In genomic region chr1:248839168-248839555, GRCh38 we compare ENCODE assay signal across 8 cellular contexts. TPM values are rescaled to one million over a fixed set of nuclear protein-coding genes. Genes with fewer than 3 reads are reported as not detected.
DNase-seq lines count a peak whose midpoint lies in the region; ATAC-seq, FAIRE-seq and TF ChIP-seq lines count a peak whose summit lies in the region.

No MANE protein-coding gene starts in this region.

- intact Hi-C loops in cardiac septum (cut with DNase I) (no loop called here), K562 (cut with micrococcal nuclease) (no loop called here), lower lobe of right lung (cut with DNase I) (no loop called here)

- peak overlapping the region; percentile 88 to 96 for H3K9ac ChIP-seq in K562 (ENCODE audit: insufficient read depth in 1 of 2, low read depth in 2 of 2, low read length in 2 of 2)

- DNase-seq in cardiac muscle cell (ENCODE audit: low read depth in 1 of 2, low spot score in 1 of 2) (no peak), cardiac septum (ENCODE audit: low spot score) (no peak), K562 (ENCODE audit: extremely low read depth in 1 of 4, low spot score in 3 of 4) (no peak), lower lobe of right lung (no peak), upper lobe of left lung (no peak), amygdala (lab: John Stamatoyannopoulos, UW) (no peak), NCI-H1694 treated with DMSO at 0.1 percent for 48 hours (lab: John Stamatoyannopoulos, UW) (no peak)
- no peak for DNase-seq in activated CD4-positive, alpha-beta T cell treated with anti-CD3 and anti-CD28 coated beads for 48 hours

- WGBS in K562 (ENCODE audit: insufficient coverage, low coverage, missing lambda C conversion rate) = 0% methylated on average over 10 of the region's 10 CpGs
- 13 to 19% methylated on average over 10 of the region's 10 CpGs for WGBS in upper lobe of left lung, 2 donors

- TF ChIP-seq POLR2A in K562 (conservative IDR thresholded peaks at IDR 0.05) = no peak
- TF ChIP-seq POLR2A in upper lobe of left lung (IDR thresholded peaks at IDR 0.05) = no peak

- TF ChIP-seq CTCF in cardiac muscle cell (IDR thresholded peaks at IDR 0.05; ENCODE audit: low read depth, low read length) (no peak), K562 (IDR thresholded peaks at IDR 0.05 in 2 of 3, conservative IDR thresholded peaks at IDR 0.05 in 1 of 3; ENCODE audit: insufficient read depth in 2 of 3, low read depth in 1 of 3, low read length in 3 of 3) (no peak), lower lobe of right lung (IDR thresholded peaks at IDR 0.05) (no peak), upper lobe of left lung (IDR thresholded peaks at IDR 0.05) (no peak)

- CTCF ChIA-PET in K562 (lab: Yijun Ruan, JAX; ENCODE audit: low intra/inter-chr PET ratio) = interaction anchor here (1.0 kb wide), 1 partner anchor 19 kb away, joined by 3 read pairs; the partner anchor contains the start of gene ZNF692

- in situ Hi-C loops in K562 (cut with MboI) = no loop called here

- peak overlapping the region; percentile 99 for H3K4me2 ChIP-seq in K562 (ENCODE audit: insufficient read depth, low read length)

- H3K4me3 ChIP-seq in cardiac muscle cell = peak overlapping the region; percentile 89
- H3K4me3 ChIP-seq in K562 = peak overlapping the region; percentile 81
- H3K4me3 ChIP-seq in lower lobe of right lung = peak overlapping the region; percentile 83
- H3K4me3 ChIP-seq in upper lobe of left lung = peak overlapping the region; percentile 59 to 76 (median 74)

- H3K9me3 ChIP-seq in cardiac muscle cell (ENCODE audit: low read depth) (no peaks in the 10 kb centered on the region), K562 (replicated peaks; ENCODE audit: control insufficient read depth, insufficient read depth, low read depth, low read length) (no peaks in the 10 kb centered on the region), lower lobe of right lung (no peaks in the 10 kb centered on the region), upper lobe of left lung (no peaks in the 10 kb centered on the region)

- no peaks in the 10 kb centered on the region for H3K36me3 ChIP-seq in cardiac muscle cell
- peaks cover 23% of the 10 kb centered on the region; the same call in 2 of the 3 replicates for H3K36me3 ChIP-seq in K562 (ENCODE audit: control insufficient read depth, insufficient read depth, low read length)
- H3K36me3 ChIP-seq in lower lobe of right lung = peaks cover 6% of the 10 kb centered on the region
- H3K36me3 ChIP-seq in upper lobe of left lung = peaks cover 0 to under 1% (median 0%) of the 10 kb centered on the region in 4 donors

- no peak for ATAC-seq in K562
- ATAC-seq in lower lobe of right lung = no peak
- ATAC-seq in upper lobe of left lung (ENCODE audit: low FRiP score in 2 of 2) = no peak

- peak overlapping the region; percentile 93 for H2AFZ ChIP-seq in K562 (ENCODE audit: low read depth, low read length)

- TF ChIP-seq EP300 in K562 (IDR thresholded peaks at IDR 0.05; ENCODE audit: low read length) (no peak), upper lobe of left lung (IDR thresholded peaks at IDR 0.05) (no peak)

- no peak for TF ChIP-seq RAD21 in K562 (CRISPR knock-in tag; conservative IDR thresholded peaks at IDR 0.05 in 1 of 2, IDR thresholded peaks at IDR 0.05 in 1 of 2)

- H4K20me1 ChIP-seq in K562 (replicated peaks; ENCODE audit: control insufficient read depth, insufficient read depth, low read length) = no peaks in the 10 kb centered on the region

- BruUV-seq in K562 (replicated peaks; lab: Mats Ljungman, UMichigan) = no TSS peak

- H3K27ac ChIP-seq in cardiac muscle cell (peak overlapping the region; percentile 99), K562 (ENCODE audit: extremely low read depth, low read depth, low read length) (peak overlapping the region; percentile 92), lower lobe of right lung (peak overlapping the region; percentile 100), upper lobe of left lung (peak overlapping the region; percentile 99 to 100 (median 100))

- H3K27me3 ChIP-seq in cardiac muscle cell (no peaks in the 10 kb centered on the region), K562 (ENCODE audit: control insufficient read depth in 2 of 2, insufficient read depth in 2 of 2, low read length in 2 of 2) (no peaks in the 10 kb centered on the region), lower lobe of right lung (ENCODE audit: low read depth) (no peaks in the 10 kb centered on the region), upper lobe of left lung (no peaks in the 10 kb centered on the region)

- H3K79me2 ChIP-seq in K562 (ENCODE audit: control insufficient read depth, insufficient read depth, low read length) = peaks cover 64% of the 10 kb centered on the region

- FAIRE-seq in K562 (lab: Jason Lieb, UNC) = no peak

- H3K4me1 ChIP-seq in cardiac muscle cell (ENCODE audit: low read depth) = peaks cover 8% of the 10 kb centered on the region
- peaks cover 40 to 43% of the 10 kb centered on the region in 2 experiments for H3K4me1 ChIP-seq in K562 (replicated peaks in 1 of 2; ENCODE audit: control insufficient read depth in 2 of 2, insufficient read depth in 2 of 2, low read length in 2 of 2)
- peaks cover 46% of the 10 kb centered on the region for H3K4me1 ChIP-seq in lower lobe of right lung
- H3K4me1 ChIP-seq in upper lobe of left lung = peaks cover 27 to 48% (median 41%) of the 10 kb centered on the region in 4 donors

- POLR2A ChIA-PET in K562 (lab: Yijun Ruan, JAX) = interaction anchor here (0.9 to 6.1 kb wide), 5 partner anchors 11 to 34 kb away, joined by 3 to 78 read pairs (median 14); partner anchors contain the start of genes SH3BP5L and ZNF692

- no peaks in the 10 kb centered on the region for H3K9me1 ChIP-seq in K562 (ENCODE audit: control insufficient read depth, insufficient read depth, low read length)

RNA-seq across cellular contexts. Expression of gene ZNF672, which starts 1.1 kb away (rescaled TPM):
- total RNA-seq in cardiac muscle cell (66.3 and 72.5 TPM in 2 replicates), cardiac septum (40.7 TPM), K562 (2014; rRNA removed) (40.0 and 54.3 TPM in 2 replicates), K562 (2014; rRNA removed; fragmentation: Illumina TruSeq; extraction: Trizol) (11.9 and 12.3 TPM in 2 replicates), K562 (2015; rRNA removed; fragmentation: Illumina TruSeq; extraction: Trizol) (18.7 and 18.9 TPM in 2 replicates), K562 (2021) (57.9 and 61.2 TPM in 2 replicates), lower lobe of right lung (39.8 TPM), upper lobe of left lung (10 to 100 TPM; 32.5 to 47.7 (median 45.8) TPM)
- polyA plus RNA-seq in cardiac muscle cell (56.1 and 59.2 TPM in 2 replicates), K562 (2011; rRNA removed) (50.6 and 51.5 TPM in 2 replicates), K562 (2014; fragmentation: Illumina TruSeq; extraction: Trizol) (20.3 and 24.1 TPM in 2 replicates), K562 (2014; fragmentation: Nextera tagmentation; extraction: Ambion mirVana) (1 to 10 TPM; 1.9 to 3.1 TPM), K562 (2014; rRNA removed) (39.9 and 40.8 TPM in 2 replicates)
- total RNA-seq in K562 (2011; cell fraction: chromatin; rRNA removed; ENCODE audit: low replicate concordance) = 34.4 and 79.5 TPM in 2 replicates
- 65.9 and 72.4 TPM in 2 replicates for total RNA-seq in K562 (2011; cell fraction: nucleolus; rRNA removed)
- 48.4 and 53.1 TPM in 2 replicates for total RNA-seq in K562 (2011; cell fraction: nucleoplasm; rRNA removed)
- 71.7 and 126 TPM in 2 replicates for polyA plus RNA-seq in K562 (2011; cell fraction: cytosol; rRNA removed)
- 54.1 and 88.1 TPM in 2 replicates for polyA plus RNA-seq in K562 (2011; cell fraction: nucleus; rRNA removed)
- polyA plus RNA-seq in K562 (2012) = 32.4 and 38.9 TPM in 2 replicates
- 34.0 and 51.2 TPM in 2 replicates for polyA minus RNA-seq in K562 (2011; rRNA and poly(A)+ RNA removed)
- polyA minus RNA-seq in K562 (2011; cell fraction: cytosol; rRNA and poly(A)+ RNA removed) = 40.2 and 43.1 TPM in 2 replicates
- 39.4 and 43.4 TPM in 2 replicates for polyA minus RNA-seq in K562 (2011; cell fraction: nucleus; rRNA and poly(A)+ RNA removed)

RNA-seq across cellular contexts. Expression of gene SH3BP5L, which starts 13.4 kb away (rescaled TPM):
- 34.8 and 39.7 TPM in 2 replicates for total RNA-seq in cardiac muscle cell
- polyA plus RNA-seq in cardiac muscle cell = 11.0 and 14.1 TPM in 2 replicates
- 25.1 TPM for total RNA-seq in cardiac septum
- 51.2 and 69.6 TPM in 2 replicates for total RNA-seq in K562 (2011; cell fraction: chromatin; rRNA removed; ENCODE audit: low replicate concordance)
- 41.5 and 45.0 TPM in 2 replicates for total RNA-seq in K562 (2011; cell fraction: nucleolus; rRNA removed)
- total RNA-seq in K562 (2011; cell fraction: nucleoplasm; rRNA removed) = 64.2 and 69.8 TPM in 2 replicates
- total RNA-seq in K562 (2014; rRNA removed) = 22.0 and 22.5 TPM in 2 replicates
- total RNA-seq in K562 (2014; rRNA removed; fragmentation: Illumina TruSeq; extraction: Trizol) = 9.3 and 10.3 TPM in 2 replicates
- total RNA-seq in K562 (2015; rRNA removed; fragmentation: Illumina TruSeq; extraction: Trizol) = 15.4 and 15.8 TPM in 2 replicates
- 21.2 and 26.5 TPM in 2 replicates for total RNA-seq in K562 (2021)
- polyA plus RNA-seq in K562 (2011; rRNA removed) = 16.1 and 20.2 TPM in 2 replicates
- 23.0 and 29.3 TPM in 2 replicates for polyA plus RNA-seq in K562 (2011; cell fraction: cytosol; rRNA removed)
- 59.0 and 59.2 TPM in 2 replicates for polyA plus RNA-seq in K562 (2011; cell fraction: nucleus; rRNA removed)
- polyA plus RNA-seq in K562 (2012) = 15.5 and 18.3 TPM in 2 replicates
- polyA plus RNA-seq in K562 (2014; fragmentation: Illumina TruSeq; extraction: Trizol) = 15.7 and 20.2 TPM in 2 replicates
- polyA plus RNA-seq in K562 (2014; fragmentation: Nextera tagmentation; extraction: Ambion mirVana) = 1 to 10 TPM; 1.9 to 2.7 TPM
- polyA plus RNA-seq in K562 (2014; rRNA removed) = 18.8 and 20.7 TPM in 2 replicates
- 17.2 and 18.0 TPM in 2 replicates for polyA minus RNA-seq in K562 (2011; rRNA and poly(A)+ RNA removed)
- 9.8 and 10.9 TPM in 2 replicates for polyA minus RNA-seq in K562 (2011; cell fraction: cytosol; rRNA and poly(A)+ RNA removed)
- 22.5 and 28.8 TPM in 2 replicates for polyA minus RNA-seq in K562 (2011; cell fraction: nucleus; rRNA and poly(A)+ RNA removed)
- 25.0 TPM for total RNA-seq in lower lobe of right lung
- total RNA-seq in upper lobe of left lung = 10 to 100 TPM; 18.5 to 35.6 (median 22.5) TPM

RNA-seq across cellular contexts. Expression of gene ZNF692, which starts 19.7 kb away (rescaled TPM):
- total RNA-seq in cardiac muscle cell = 101 and 128 TPM in 2 replicates
- 98.9 and 109 TPM in 2 replicates for polyA plus RNA-seq in cardiac muscle cell
- 18.1 TPM for total RNA-seq in cardiac septum
- 236 and 421 TPM in 2 replicates for total RNA-seq in K562 (2011; cell fraction: chromatin; rRNA removed; ENCODE audit: low replicate concordance)
- 304 and 320 TPM in 2 replicates for total RNA-seq in K562 (2011; cell fraction: nucleolus; rRNA removed)
- 263 and 277 TPM in 2 replicates for total RNA-seq in K562 (2011; cell fraction: nucleoplasm; rRNA removed)
- 55.9 and 63.3 TPM in 2 replicates for total RNA-seq in K562 (2014; rRNA removed)
- 20.5 and 27.3 TPM in 2 replicates for total RNA-seq in K562 (2014; rRNA removed; fragmentation: Illumina TruSeq; extraction: Trizol)
- total RNA-seq in K562 (2015; rRNA removed; fragmentation: Illumina TruSeq; extraction: Trizol) = 40.1 and 43.3 TPM in 2 replicates
- 62.9 and 73.7 TPM in 2 replicates for total RNA-seq in K562 (2021)
- 84.9 and 129 TPM in 2 replicates for polyA plus RNA-seq in K562 (2011; rRNA removed)
- 100 and 109 TPM in 2 replicates for polyA plus RNA-seq in K562 (2011; cell fraction: cytosol; rRNA removed)
- 1,169 and 1,324 TPM in 2 replicates for polyA plus RNA-seq in K562 (2011; cell fraction: nucleus; rRNA removed)
- polyA plus RNA-seq in K562 (2012) = 58.7 and 101 TPM in 2 replicates
- 59.9 and 69.6 TPM in 2 replicates for polyA plus RNA-seq in K562 (2014; fragmentation: Illumina TruSeq; extraction: Trizol)
- 10 to 100 TPM in 1 of 2 experiments, 1 to 10 TPM in 1; 8.4 to 10.5 TPM for polyA plus RNA-seq in K562 (2014; fragmentation: Nextera tagmentation; extraction: Ambion mirVana)
- 141 and 143 TPM in 2 replicates for polyA plus RNA-seq in K562 (2014; rRNA removed)
- 26.6 and 29.0 TPM in 2 replicates for polyA minus RNA-seq in K562 (2011; rRNA and poly(A)+ RNA removed)
- polyA minus RNA-seq in K562 (2011; cell fraction: cytosol; rRNA and poly(A)+ RNA removed) = 9.8 and 20.9 TPM in 2 replicates
- polyA minus RNA-seq in K562 (2011; cell fraction: nucleus; rRNA and poly(A)+ RNA removed) = 114 and 127 TPM in 2 replicates
- 41.9 TPM for total RNA-seq in lower lobe of right lung
- total RNA-seq in upper lobe of left lung = 100 to 1,000 TPM in 1 of 6 donors, 10 to 100 TPM in 5; 25.7 to 248 (median 34.1) TPM
